ENCODE assay signal across 16 cellular contexts in the genomic region with DNA sequence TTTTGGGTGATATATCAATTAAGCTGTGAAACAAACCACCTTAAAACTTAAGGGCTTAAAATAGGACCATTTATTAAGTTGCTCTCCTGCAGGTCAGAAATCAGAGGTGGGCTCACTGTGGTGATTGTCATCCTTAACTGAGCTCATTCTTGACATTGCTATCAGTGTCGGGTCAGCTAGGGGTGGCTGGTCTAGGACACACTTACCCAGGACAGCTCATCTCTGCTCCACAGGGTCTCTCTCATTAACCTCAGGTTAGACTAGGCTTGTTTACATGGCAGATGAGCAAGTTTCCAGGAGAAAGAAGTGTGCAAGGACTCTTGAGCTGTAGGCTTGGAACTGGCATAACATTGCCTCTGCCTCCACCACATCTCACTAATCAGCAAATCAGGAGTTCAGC.
A peak's percentile ranks its signal among the peaks of the same experiment; 100 is the strongest.
DNase-seq lines count a peak whose midpoint lies in the region; ATAC-seq and TF ChIP-seq lines count a peak whose summit lies in the region.
"Had no signal": no experiment of that assay in that cellular context is flagged by ENCODE, and none has a peak within 500 bp of the region (broad histone marks: within the 10 kb centered on the region; RNA-seq: fewer than 3 reads in every experiment).

No MANE protein-coding gene starts in this region.

- H3K36me3 ChIP-seq in NT2/D1 (ENCODE audit: insufficient read depth, insufficient read length, low read length) (no peaks in the 10 kb centered on the region), MG63 (no peaks in the 10 kb centered on the region)
- H3K36me3 ChIP-seq: HAP-1 had no signal

- H3K27me3 Mint-ChIP-seq in nephron progenitor cell (ENCODE audit: low read depth, poor library complexity) (peaks cover 4% of the 10 kb centered on the region), endothelial cell (ENCODE audit: unreplicated experiment) (peaks cover 1% of the 10 kb centered on the region)
- H3K27me3 Mint-ChIP-seq: CD4-positive, alpha-beta memory T cell had no signal

- H3K27me3 ChIP-seq in NT2/D1 (ENCODE audit: insufficient read depth, insufficient read length), result no peaks in the 10 kb centered on the region
- no peaks in the 10 kb centered on the region for H3K27me3 ChIP-seq in MG63
- no peaks in the 10 kb centered on the region for H3K27me3 ChIP-seq in right cardiac atrium (ENCODE audit: control insufficient read depth, insufficient read depth)

- WGBS in right cardiac atrium, result 48% methylated on average over 1 of the region's 1 CpG

- DNase-seq in NT2/D1 (ENCODE audit: low read depth, low spot score) (peak; percentile 2), iPS-NIHi11 (ENCODE audit: low spot score) (peak; percentile 7), nephron progenitor cell (no peak), endothelial cell (ENCODE audit: low spot score) (no peak), MG63 (no peak), right cardiac atrium (no peak)
- DNase-seq: C1 segment of cervical spinal cord; Calu3; CD4-positive, alpha-beta memory T cell; COR-L47; DMS53; DMS79 treated with DMSO at 0.1 percent for 48 hours; HFFc6 had no signal

- no peak overlapping the region for H3K4me3 Mint-ChIP-seq in nephron progenitor cell
- no peak overlapping the region for H3K4me3 Mint-ChIP-seq in endothelial cell (ENCODE audit: unreplicated experiment)
- H3K4me3 Mint-ChIP-seq: CD4-positive, alpha-beta memory T cell; GM23338; HFFc6 had no signal

- no peak for TF ChIP-seq CTCF in nephron progenitor cell (IDR thresholded peaks at IDR 0.05)
- no peak for TF ChIP-seq CTCF in endothelial cell (IDR thresholded peaks at IDR 0.05; ENCODE audit: unreplicated experiment)

- H3K9me3 Mint-ChIP-seq in nephron progenitor cell (peaks cover 13% of the 10 kb centered on the region), endothelial cell (ENCODE audit: unreplicated experiment) (peaks cover 4% of the 10 kb centered on the region)

- no peak overlapping the region for H3K9ac ChIP-seq in NT2/D1 (ENCODE audit: insufficient read length, low read depth)

- intact Hi-C loops in right cardiac atrium (cut with DNase I), result no loop called here

- peaks cover 10% of the 10 kb centered on the region; the same call in 1 of the 2 replicates for H3K9me3 ChIP-seq in NT2/D1 (ENCODE audit: insufficient read depth, low read length)
- no peaks in the 10 kb centered on the region; the same call in none of the 2 replicates for H3K9me3 ChIP-seq in MG63
- H3K9me3 ChIP-seq in right cardiac atrium (ENCODE audit: control insufficient read depth, low read length), result no peaks in the 10 kb centered on the region
- H3K9me3 ChIP-seq: HAP-1 had no signal

- H3K27ac Mint-ChIP-seq in nephron progenitor cell, result peak overlapping the region; percentile 76
- H3K27ac Mint-ChIP-seq in endothelial cell (ENCODE audit: unreplicated experiment), result no peak overlapping the region
- H3K27ac Mint-ChIP-seq: CD4-positive, alpha-beta memory T cell; GM23338; HFFc6 had no signal

- no peak overlapping the region for H3K27ac ChIP-seq in right cardiac atrium (ENCODE audit: low read length)

- H3K4me1 ChIP-seq in NT2/D1 (ENCODE audit: insufficient read depth, insufficient read length) (no peaks in the 10 kb centered on the region), right cardiac atrium (ENCODE audit: control insufficient read depth, insufficient read depth, low read length) (no peaks in the 10 kb centered on the region)

- no peak overlapping the region for H3K4me3 ChIP-seq in NT2/D1 (ENCODE audit: insufficient read length, low read depth)
- no peak overlapping the region for H3K4me3 ChIP-seq in MG63
- H3K4me3 ChIP-seq in right cardiac atrium (ENCODE audit: low read length), result no peak overlapping the region
- H3K4me3 ChIP-seq: GM23338, HAP-1 had no signal

- H3K4me1 Mint-ChIP-seq in nephron progenitor cell (peaks cover 17% of the 10 kb centered on the region), endothelial cell (ENCODE audit: unreplicated experiment) (no peaks in the 10 kb centered on the region)
- H3K4me1 Mint-ChIP-seq: CD4-positive, alpha-beta memory T cell; GM23338 had no signal

- ATAC-seq in right cardiac atrium (no peak), HG03457 (IDR thresholded peaks at IDR 0.05; ENCODE audit: unreplicated experiment) (no peak)
- ATAC-seq: GM23338 had no signal

- H3K36me3 Mint-ChIP-seq in nephron progenitor cell (ENCODE audit: low read depth) (no peaks in the 10 kb centered on the region), endothelial cell (ENCODE audit: low read depth, unreplicated experiment) (no peaks in the 10 kb centered on the region)
- H3K36me3 Mint-ChIP-seq: CD4-positive, alpha-beta memory T cell had no signal

Comparison
In these comparisons a context has a peak if more than half of its experiments do, and no peak if none do; other contexts are left out.
1. DNase-seq: peak in NT2/D1 (single experiment) and iPS-NIHi11 (single experiment); none in nephron progenitor cell (single experiment), endothelial cell (single experiment), MG63 (single experiment) and right cardiac atrium (0 of 3).